1 cellular context compared by ENCODE assay signal in genomic region chr17:42659079-42659931, GRCh38.
A peak's percentile ranks its signal among the peaks of the same experiment; 100 is the strongest.
TF ChIP-seq lines count a peak whose summit lies in the region.

Gene TUBG2 (plus strand): TSS chr17:42659284. CDS start chr17:42659504, 220 bp downstream.

TF ChIP-seq in WTC11, 78 proteins besides CTCF, POLR2A, EP300 and RAD21 (continued from another document and continues in another):
- no peak for TF ChIP-seq E2F4 (CRISPR knock-in tag; IDR thresholded peaks at IDR 0.05; ENCODE audit: borderline replicate concordance, low read depth)
- TF ChIP-seq JAZF1 (CRISPR knock-in tag; IDR thresholded peaks at IDR 0.05) = no peak
- TF ChIP-seq SP1 (CRISPR knock-in tag; conservative IDR thresholded peaks at IDR 0.05) = peak; percentile 65
- no peak for TF ChIP-seq ATF6 (CRISPR knock-in tag; IDR thresholded peaks at IDR 0.05)
- TF ChIP-seq ZSCAN18 (CRISPR knock-in tag; IDR thresholded peaks at IDR 0.05) = no peak
- no peak; the same call in 1 of the 2 replicates for TF ChIP-seq TP53 (CRISPR knock-in tag; IDR thresholded peaks at IDR 0.05)
- TF ChIP-seq ZNF396 (CRISPR knock-in tag; IDR thresholded peaks at IDR 0.05; ENCODE audit: borderline replicate concordance) = no peak
- 0 out of 2 replicates have a peak, but pooled peaks have one; percentile 25 for TF ChIP-seq FOXP4 (CRISPR knock-in tag; IDR thresholded peaks at IDR 0.05)
- no peak for TF ChIP-seq ERG (CRISPR knock-in tag; IDR thresholded peaks at IDR 0.05)
- no peak for TF ChIP-seq NR2C2 (CRISPR knock-in tag; IDR thresholded peaks at IDR 0.05)
- no peak for TF ChIP-seq USF1 (CRISPR knock-in tag; IDR thresholded peaks at IDR 0.05)
- TF ChIP-seq ATF3 (CRISPR knock-in tag; conservative IDR thresholded peaks at IDR 0.05) = no peak
- TF ChIP-seq GABPB1 (CRISPR knock-in tag; IDR thresholded peaks at IDR 0.05) = peak; percentile 67; the same call in 1 of the 2 replicates
- TF ChIP-seq ZBTB21 (CRISPR knock-in tag; IDR thresholded peaks at IDR 0.05; ENCODE audit: borderline replicate concordance) = no peak
- TF ChIP-seq ARID4B (CRISPR knock-in tag; IDR thresholded peaks at IDR 0.05; ENCODE audit: borderline replicate concordance) = peak; percentile 52; the same call in 1 of the 2 replicates
- no peak for TF ChIP-seq ZMAT4 (CRISPR knock-in tag; IDR thresholded peaks at IDR 0.05)
- no peak for TF ChIP-seq ZNF317 (CRISPR knock-in tag; IDR thresholded peaks at IDR 0.05; ENCODE audit: borderline replicate concordance, low read depth)
- no peak for TF ChIP-seq SOX15 (CRISPR knock-in tag; IDR thresholded peaks at IDR 0.05)
- peak; percentile 86; the same call in 1 of the 2 replicates for TF ChIP-seq TEAD1 (CRISPR knock-in tag; IDR thresholded peaks at IDR 0.05)
- TF ChIP-seq ESRRA (CRISPR knock-in tag; IDR thresholded peaks at IDR 0.05; ENCODE audit: borderline replicate concordance) = no peak
- 0 out of 2 replicates have a peak, but pooled peaks have one; percentile 25 for TF ChIP-seq FOXP1 (CRISPR knock-in tag; IDR thresholded peaks at IDR 0.05; ENCODE audit: borderline replicate concordance)
- no peak for TF ChIP-seq HMGA2 (CRISPR knock-in tag; IDR thresholded peaks at IDR 0.05)
- no peak for TF ChIP-seq NR1H2 (CRISPR knock-in tag; IDR thresholded peaks at IDR 0.05)
- TF ChIP-seq CDX4 (CRISPR knock-in tag; IDR thresholded peaks at IDR 0.05; ENCODE audit: borderline replicate concordance) = no peak
- TF ChIP-seq HMGXB4 (CRISPR knock-in tag; IDR thresholded peaks at IDR 0.05) = no peak
- no peak for TF ChIP-seq TCF7 (CRISPR knock-in tag; IDR thresholded peaks at IDR 0.05; ENCODE audit: low read depth)
- TF ChIP-seq NFE2L1 (CRISPR knock-in tag; IDR thresholded peaks at IDR 0.05) = no peak; the same call in 1 of the 2 replicates
- no peak for TF ChIP-seq USF2 (CRISPR knock-in tag; IDR thresholded peaks at IDR 0.05)
- no peak for TF ChIP-seq ZNF423 (CRISPR knock-in tag; IDR thresholded peaks at IDR 0.05)
- TF ChIP-seq ZNF219 (CRISPR knock-in tag; IDR thresholded peaks at IDR 0.05; ENCODE audit: borderline replicate concordance) = no peak
- TF ChIP-seq FOXK1 (CRISPR knock-in tag; IDR thresholded peaks at IDR 0.05) = peak; percentile 34; the same call in 1 of the 2 replicates
- peak; percentile 73 for TF ChIP-seq ZNF121 (CRISPR knock-in tag; IDR thresholded peaks at IDR 0.05)
- TF ChIP-seq GRHL2 (CRISPR knock-in tag; IDR thresholded peaks at IDR 0.05; ENCODE audit: insufficient replicate concordance, severe bottlenecking) = no peak
- no peak for TF ChIP-seq PREB (CRISPR knock-in tag; IDR thresholded peaks at IDR 0.05; ENCODE audit: borderline replicate concordance)
- TF ChIP-seq IRF2 (CRISPR knock-in tag; IDR thresholded peaks at IDR 0.05; ENCODE audit: borderline replicate concordance, low read depth) = no peak
- TF ChIP-seq ZNF232 (CRISPR knock-in tag; IDR thresholded peaks at IDR 0.05) = peak; percentile 89
- no peak for TF ChIP-seq EMX1 (CRISPR knock-in tag; IDR thresholded peaks at IDR 0.05)
- no peak for TF ChIP-seq ATF1 (CRISPR knock-in tag; IDR thresholded peaks at IDR 0.05)
